10 cellular contexts compared by ENCODE assay signal in the genomic region with DNA sequence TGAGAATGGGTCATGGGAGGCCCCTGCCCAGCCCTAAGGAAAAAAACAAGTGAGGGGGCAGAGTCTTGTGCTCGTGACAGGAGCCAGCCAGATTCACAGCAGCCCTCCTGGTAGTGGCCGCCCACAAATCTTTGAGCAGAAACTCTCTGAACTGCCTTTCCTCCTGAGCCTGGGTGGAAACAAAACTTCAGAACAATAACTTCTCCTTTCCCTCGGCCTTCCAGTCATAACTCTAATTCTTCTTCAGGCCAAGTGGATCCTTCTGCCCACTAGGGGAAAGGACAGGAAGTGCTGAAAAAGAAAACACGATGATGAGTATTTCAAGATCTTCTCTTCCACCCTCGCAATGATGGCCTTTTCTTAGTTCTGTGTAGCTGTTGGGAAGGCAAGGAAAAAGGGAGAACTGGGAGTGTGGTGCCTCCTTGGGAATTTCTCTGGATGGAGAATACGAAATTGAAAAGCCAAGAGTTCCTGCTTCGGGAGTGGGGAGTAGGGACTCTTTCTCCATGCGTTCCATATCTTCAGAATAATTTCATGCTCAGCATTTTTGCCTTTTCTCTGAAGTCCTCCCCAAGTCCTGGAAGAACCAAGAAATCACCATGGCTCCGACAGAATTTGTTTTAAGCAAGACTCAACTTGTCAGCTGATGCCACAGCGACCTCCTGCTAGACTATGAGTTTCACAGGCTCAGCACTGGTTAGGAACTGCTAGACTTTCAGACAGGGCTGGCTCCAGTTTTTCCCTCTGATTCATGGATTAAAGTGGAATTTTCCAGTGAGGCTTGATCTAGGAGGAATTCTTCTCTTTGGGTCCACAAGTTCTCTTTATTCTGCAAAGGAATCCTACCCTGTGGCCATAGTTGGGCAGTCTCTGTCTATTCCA.
A peak's percentile ranks its signal among the peaks of the same experiment; 100 is the strongest.
DNase-seq lines count a peak whose midpoint lies in the region; ATAC-seq and TF ChIP-seq lines count a peak whose summit lies in the region.
"Had no signal": no experiment of that assay in that cellular context is flagged by ENCODE, and none has a peak within 500 bp of the region (broad histone marks: within the 10 kb centered on the region; RNA-seq: fewer than 3 reads in every experiment).

No MANE protein-coding gene starts in this region.

- H3K4me2 ChIP-seq in neuronal stem cell (ENCODE audit: insufficient read depth, low read length, poor library complexity, severe bottlenecking) = peak overlapping the region; percentile 21

- no peak overlapping the region for H4K8ac ChIP-seq in neuronal stem cell (ENCODE audit: low read depth, low read length)

- whole genome bisulfite sequencing in neuronal stem cell (ENCODE audit: extremely low coverage in 2 of 2, insufficient read length in 2 of 2, insufficient replicate concordance in 1 of 2), 2 donors = no CpG with 5 or more reads among the region's 10 CpGs

- no peaks in the 10 kb centered on the region for H3K4me1 Mint-ChIP-seq in CD4-positive, alpha-beta T cell (ENCODE audit: low read depth)

- no peak for ATAC-seq in CD4-positive, alpha-beta T cell (ENCODE audit: poor library complexity)

- no peaks in the 10 kb centered on the region for H3K9me3 ChIP-seq in CD4-positive, alpha-beta T cell (ENCODE audit: control insufficient read depth, low read length)
- H3K9me3 ChIP-seq in neuronal stem cell (replicated peaks in 1 of 2; ENCODE audit: control insufficient read depth in 2 of 2, insufficient read depth in 1 of 2, low read depth in 1 of 2, low read length in 2 of 2) = no peaks in the 10 kb centered on the region
- H3K9me3 ChIP-seq: SJSA1 had no signal

- peaks cover 0 to 11% of the 10 kb centered on the region in 2 donors for H3K4me1 ChIP-seq in neuronal stem cell (ENCODE audit: control insufficient read depth in 2 of 2, insufficient read depth in 1 of 2, low read depth in 1 of 2, low read length in 2 of 2)

- H2BK5ac ChIP-seq in neuronal stem cell (ENCODE audit: low read length) = peak overlapping the region; percentile 57

- peak overlapping the region; percentile 37 for H2BK15ac ChIP-seq in neuronal stem cell (ENCODE audit: low read length)

- POLR2A ChIA-PET in CD4-positive, alpha-beta T cell (lab: Charles Lee) = no interaction called here

- no peaks in the 10 kb centered on the region for H3K79me1 ChIP-seq in neuronal stem cell (ENCODE audit: low read depth, low read length)

- no peak overlapping the region for H2BK120ac ChIP-seq in neuronal stem cell (ENCODE audit: low read depth, low read length)

- H3K18ac ChIP-seq in neuronal stem cell (ENCODE audit: low read length) = peak overlapping the region; percentile 70

- H2AFZ ChIP-seq in neuronal stem cell (ENCODE audit: low read length) = peak overlapping the region; percentile 78

- H3K36me3 Mint-ChIP-seq in CD4-positive, alpha-beta T cell (ENCODE audit: low read depth) = no peaks in the 10 kb centered on the region
- H3K36me3 Mint-ChIP-seq: activated naive CD8-positive, alpha-beta T cell treated with anti-CD3 and anti-CD28 coated beads for 36 hours had no signal

- H3K9me3 Mint-ChIP-seq in CD4-positive, alpha-beta T cell = no peaks in the 10 kb centered on the region

- H3K23ac ChIP-seq in neuronal stem cell (ENCODE audit: low read depth, low read length, poor library complexity) = no peak overlapping the region

- peak; percentile 27 for TF ChIP-seq CTCF in CD4-positive, alpha-beta T cell (IDR thresholded peaks at IDR 0.05)
- TF ChIP-seq CTCF in LNCaP clone FGC (IDR thresholded peaks at IDR 0.05; ENCODE audit: control insufficient read depth, extremely low read depth, insufficient read depth) (peak; percentile 32), cardiac fibroblast (IDR thresholded peaks at IDR 0.05; ENCODE audit: low read depth, low read length) (peak; percentile 58)

- H3K4ac ChIP-seq in neuronal stem cell (ENCODE audit: low read length) = no peak overlapping the region

- H3K27ac Mint-ChIP-seq in CD4-positive, alpha-beta T cell = no peak overlapping the region
- H3K27ac Mint-ChIP-seq: activated naive CD8-positive, alpha-beta T cell treated with anti-CD3 and anti-CD28 coated beads for 36 hours had no signal

- no peak for DNase-seq in CD4-positive, alpha-beta T cell
- no peak for DNase-seq in LNCaP clone FGC (ENCODE audit: low read depth)
- peak; percentile 40 to 41 for DNase-seq in cardiac fibroblast (ENCODE audit: low read depth in 2 of 2)
- no peak for DNase-seq in neuronal stem cell (ENCODE audit: low spot score)
- DNase-seq in cerebellar cortex (ENCODE audit: low spot score) = no peak
- DNase-seq in T-helper 9 cell = no peak
- DNase-seq in A172 (ENCODE audit: low spot score) = no peak
- DNase-seq in GM19240 (ENCODE audit: insufficient read length, low spot score) = no peak
- DNase-seq: activated naive CD8-positive, alpha-beta T cell treated with anti-CD3 and anti-CD28 coated beads for 36 hours had no signal

- no peaks in the 10 kb centered on the region for H3K27me3 ChIP-seq in CD4-positive, alpha-beta T cell (ENCODE audit: control insufficient read depth, insufficient read depth, low read length)
- H3K27me3 ChIP-seq in neuronal stem cell (ENCODE audit: control insufficient read depth in 3 of 3, insufficient read depth in 3 of 3, low read depth in 1 of 3, low read length in 3 of 3) = peaks cover 0 to 8% (median 0%) of the 10 kb centered on the region in 3 experiments
- H3K27me3 ChIP-seq: SJSA1 had no signal

- no peaks in the 10 kb centered on the region for H3K36me3 ChIP-seq in neuronal stem cell (replicated peaks in 1 of 2; ENCODE audit: control insufficient read depth in 2 of 2, insufficient read depth in 2 of 2, low read length in 2 of 2)
- H3K36me3 ChIP-seq: SJSA1 had no signal

- no peak overlapping the region for H4K91ac ChIP-seq in neuronal stem cell (ENCODE audit: low read depth, low read length, poor library complexity)

- no peak overlapping the region for H2BK12ac ChIP-seq in neuronal stem cell (ENCODE audit: low read length)

- H2AK5ac ChIP-seq in neuronal stem cell (ENCODE audit: low read depth, low read length) = peak overlapping the region; percentile 14

- no peak overlapping the region for H3K14ac ChIP-seq in neuronal stem cell (ENCODE audit: low read length)

- no peak overlapping the region for H3K9ac ChIP-seq in neuronal stem cell (ENCODE audit: low read depth, low read length, poor library complexity)

- CTCF ChIA-PET in CD4-positive, alpha-beta T cell (lab: Charles Lee) = no interaction called here

- H3K4me3 ChIP-seq in LNCaP clone FGC (ENCODE audit: low read depth, low read length) = no peak overlapping the region
- H3K4me3 ChIP-seq in cardiac fibroblast (replicated peaks in 1 of 2; ENCODE audit: low read depth in 2 of 2, low read length in 2 of 2) = no peak overlapping the region
- no peak overlapping the region for H3K4me3 ChIP-seq in neuronal stem cell (ENCODE audit: low read length in 2 of 2)
- H3K4me3 ChIP-seq: SJSA1 had no signal

- no peak overlapping the region for H3K4me3 Mint-ChIP-seq in CD4-positive, alpha-beta T cell
- H3K4me3 Mint-ChIP-seq: activated naive CD8-positive, alpha-beta T cell treated with anti-CD3 and anti-CD28 coated beads for 36 hours had no signal

- intact Hi-C loops in CD4-positive, alpha-beta T cell (cut with DNase I, micrococcal nuclease) = no loop called here

- H3K27ac ChIP-seq in CD4-positive, alpha-beta T cell (ENCODE audit: low read depth, low read length) = no peak overlapping the region
- H3K27ac ChIP-seq in neuronal stem cell (replicated peaks; ENCODE audit: low read length) = no peak overlapping the region
- H3K27ac ChIP-seq: SJSA1 had no signal

- H3K27me3 Mint-ChIP-seq in CD4-positive, alpha-beta T cell = no peaks in the 10 kb centered on the region

Comparison
In these comparisons a context has a peak if more than half of its experiments do, and no peak if none do; other contexts are left out.
1. DNase-seq: peak in cardiac fibroblast (2 of 2); none in CD4-positive, alpha-beta T cell (0 of 10), LNCaP clone FGC (single experiment), neuronal stem cell (single experiment), cerebellar cortex (single experiment), T-helper 9 cell (single experiment), A172 (single experiment) and GM19240 (single experiment).
2. Peak in every context shown above with its lines, with median percentiles within 50 percentile points of each other: CTCF ChIP-seq.